Comparison of ENCODE assay signal across 11 cellular contexts in the genomic region with DNA sequence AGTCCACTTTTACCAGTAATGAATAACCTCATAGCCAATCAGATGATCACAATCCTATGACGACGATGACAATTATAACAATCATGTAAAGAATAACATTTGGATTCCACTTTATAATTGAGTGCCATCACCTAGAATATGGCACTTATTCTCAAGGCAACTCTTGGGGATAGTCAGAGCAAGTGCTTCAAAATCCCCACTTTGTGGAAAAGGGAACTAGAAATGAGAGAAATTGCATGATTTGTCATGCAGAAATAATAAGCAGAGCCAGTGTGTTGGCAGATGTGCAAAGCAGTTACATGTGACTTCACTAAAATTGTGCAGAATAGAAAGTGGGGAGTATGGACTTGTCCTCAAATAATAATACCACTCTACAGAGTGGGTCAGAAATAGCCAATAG. TPM values are rescaled to one million over a fixed set of nuclear protein-coding genes. Genes with fewer than 3 reads are reported as not detected.
DNase-seq lines count a peak whose midpoint lies in the region; ATAC-seq, FAIRE-seq and TF ChIP-seq lines count a peak whose summit lies in the region.
"Had no signal": no experiment of that assay in that cellular context is flagged by ENCODE, and none has a peak within 500 bp of the region (broad histone marks: within the 10 kb centered on the region; RNA-seq: fewer than 3 reads in every experiment).

No MANE protein-coding gene starts in this region.

- dilution Hi-C loops in mammary epithelial cell (cut with HindIII; ENCODE audit: low sequenced_read_pairs) = no loop called here

- DNase-seq in A549 (ENCODE audit: low read depth in 1 of 2, low spot score in 1 of 2) (no peak), mammary epithelial cell (no peak), kidney tubule cell (ENCODE audit: low spot score) (no peak), globus pallidus (ENCODE audit: low spot score) (no peak), pancreas (no peak)
- DNase-seq: activated T-cell treated with anti-CD3 and anti-CD28 coated beads, Interleukin-2, amount 50 U/mL, for 24 hours; glutamatergic neuron had no signal

- no peaks in the 10 kb centered on the region for H3K36me3 ChIP-seq in mammary epithelial cell (ENCODE audit: insufficient read depth, low read length)
- no peaks in the 10 kb centered on the region for H3K36me3 ChIP-seq in pancreas

- H3K27ac ChIP-seq in A549 (no peak overlapping the region; a peak in 1 of 6 replicates), mammary epithelial cell (ENCODE audit: insufficient read depth, low read depth, low read length) (no peak overlapping the region), pancreas (no peak overlapping the region)

- no peak for TF ChIP-seq POLR2A in A549 (IDR thresholded peaks at IDR 0.05; ENCODE audit: low read length)

- in situ Hi-C loops in mammary epithelial cell (cut with MboI; ENCODE audit: low sequenced_read_pairs in 2 of 2) = no loop called here

- H3K4me3 ChIP-seq in A549 (no peak overlapping the region), mammary epithelial cell (replicated peaks in 1 of 3; ENCODE audit: insufficient read depth in 1 of 3, low read depth in 2 of 3, low read length in 3 of 3) (no peak overlapping the region), pancreas (no peak overlapping the region)
- H3K4me3 ChIP-seq: skin epidermis had no signal

- H3K9me3 ChIP-seq in A549 (no peaks in the 10 kb centered on the region), mammary epithelial cell (replicated peaks; ENCODE audit: insufficient read depth, low read length) (no peaks in the 10 kb centered on the region), pancreas (no peaks in the 10 kb centered on the region)

- ATAC-seq in A549 (no peak), GM19025 (IDR thresholded peaks at IDR 0.05; ENCODE audit: low read depth, unreplicated experiment) (peak; percentile 62), HG02623 (IDR thresholded peaks at IDR 0.05; ENCODE audit: unreplicated experiment) (peak; percentile 71), HG03457 (IDR thresholded peaks at IDR 0.05; ENCODE audit: unreplicated experiment) (peak; percentile 73), pancreas (no peak)

- WGBS in A549 (ENCODE audit: missing lambda C conversion rate) = 59% methylated on average over 2 of the region's 2 CpGs
- 96% methylated on average over 2 of the region's 2 CpGs for WGBS in mammary epithelial cell (ENCODE audit: low coverage, missing lambda C conversion rate)
- 65 to 68% methylated on average over 2 of the region's 2 CpGs for WGBS in pancreas, 2 donors

- H3K79me2 ChIP-seq in mammary epithelial cell (ENCODE audit: insufficient read depth, low read length) = peaks cover 45% of the 10 kb centered on the region

- intact Hi-C loops in mammary epithelial cell (cut with micrococcal nuclease) = loop anchor here (10.0 kb wide), 1 partner anchor 195 kb away; no protein-coding TSS in a partner anchor
- intact Hi-C loops in pancreas (cut with DNase I) = loop anchor here in 1 of 3 donors (10.0 kb wide), 1 partner anchor 65 kb away; no protein-coding TSS in a partner anchor

- BruUV-seq in mammary epithelial cell (replicated peaks; lab: Mats Ljungman, UMichigan) = no TSS peak

- FAIRE-seq in A549 (lab: Jason Lieb, UNC) (no peak), pancreas (lab: Jason Lieb, UNC) (no peak)

- TF ChIP-seq CTCF in A549 (IDR thresholded peaks at IDR 0.05) = no peak
- TF ChIP-seq CTCF in mammary epithelial cell (conservative IDR thresholded peaks at IDR 0.05 in 1 of 2, IDR thresholded peaks at IDR 0.05 in 1 of 2; ENCODE audit: extremely low read depth in 1 of 2, insufficient read depth in 1 of 2, low read depth in 1 of 2, low read length in 2 of 2) = no peak
- TF ChIP-seq CTCF in pancreas (IDR thresholded peaks at IDR 0.05) = no peak

- no peak for TF ChIP-seq RAD21 in A549 (conservative IDR thresholded peaks at IDR 0.05 in 1 of 2, IDR thresholded peaks at IDR 0.05 in 1 of 2)

- no peaks in the 10 kb centered on the region for H4K20me1 ChIP-seq in mammary epithelial cell (ENCODE audit: insufficient read depth, low read length)

- no peak overlapping the region for H3K9ac ChIP-seq in mammary epithelial cell (ENCODE audit: insufficient read depth, low read length)

- POLR2A ChIA-PET in A549 (lab: Yijun Ruan, JAX) = no interaction called here

- no peaks in the 10 kb centered on the region for H3K27me3 ChIP-seq in mammary epithelial cell (ENCODE audit: insufficient read depth, low read length)
- H3K27me3 ChIP-seq in pancreas = no peaks in the 10 kb centered on the region

- H3K4me2 ChIP-seq in A549 (peak overlapping the region; percentile 35; the same call in 2 of the 3 replicates), mammary epithelial cell (ENCODE audit: insufficient read depth, low read depth, low read length) (no peak overlapping the region)

- TF ChIP-seq EP300 in A549 (IDR thresholded peaks at IDR 0.05) = no peak

- CTCF ChIA-PET in A549 (lab: Yijun Ruan, JAX) (interaction anchor here (1.1 kb wide), 1 partner anchor 8 kb away, joined by 4 read pairs; no protein-coding TSS in a partner anchor), mammary epithelial cell (lab: Charles Lee; ENCODE audit: low non-redundant PET) (interaction anchor here (0.9 kb wide), 1 partner anchor 41 kb away, joined by 4 read pairs; a partner anchor contains a TSS)

- no peak overlapping the region for H2AFZ ChIP-seq in mammary epithelial cell (ENCODE audit: low read depth, low read length)

- peaks cover 73% of the 10 kb centered on the region for H3K4me1 ChIP-seq in A549
- H3K4me1 ChIP-seq in mammary epithelial cell (ENCODE audit: insufficient read depth, low read length) = peaks cover 28% of the 10 kb centered on the region
- H3K4me1 ChIP-seq in pancreas = peaks cover 15 to 45% (median 30%) of the 10 kb centered on the region in 3 donors

TF ChIP-seq in A549, 52 proteins besides CTCF, POLR2A, EP300 and RAD21:
- TF ChIP-seq TP53 (CRISPR knock-in tag; IDR thresholded peaks at IDR 0.05) = no peak
- no peak for TF ChIP-seq BHLHE40 (IDR thresholded peaks at IDR 0.05; ENCODE audit: low read depth, low read length)
- no peak for TF ChIP-seq SREBF2 (IDR thresholded peaks at IDR 0.05)
- no peak for TF ChIP-seq CEBPB (IDR thresholded peaks at IDR 0.05)
- TF ChIP-seq HOXA7 (CRISPR knock-in tag; IDR thresholded peaks at IDR 0.05) = no peak
- no peak for TF ChIP-seq RCOR1 (IDR thresholded peaks at IDR 0.05; ENCODE audit: low read depth, low read length)

RNA-seq across cellular contexts. Expression of a gene that starts 41.3 kb away (rescaled TPM):
- polyA plus RNA-seq in A549 (2011; rRNA removed) (6.7 and 8.9 TPM in 2 replicates), A549 (2017; fragmentation: RNase III; extraction: RNeasy Plus Mini Kit Qiagen cat#74134 plus additional on column Dnase treatment) (1.7 to 2.2 TPM (median 2.1 TPM) in 3 replicates), mammary epithelial cell (1.4 TPM), pancreas (1 to 10 TPM in 1 of 2 donors, under 1 TPM in 1; 0.72 to 1.6 TPM)
- 0.67 and 0.93 TPM in 2 replicates for polyA plus RNA-seq in A549 (2012; cell fraction: cytosol; rRNA removed)
- 0.82 and 1.2 TPM in 2 replicates for polyA plus RNA-seq in A549 (2012; cell fraction: nucleus; rRNA removed)
- 15.4 and 18.7 TPM in 2 replicates for polyA minus RNA-seq in A549 (2011; rRNA and poly(A)+ RNA removed)
- total RNA-seq in mammary epithelial cell (1 to 10 TPM; 3.2 to 6.2 TPM), pancreas (10 to 100 TPM in 1 of 6 donors, 1 to 10 TPM in 5; 3.9 to 11.6 (median 5.2) TPM)
- polyA minus RNA-seq in mammary epithelial cell = 7.8 TPM

Comparison
In these comparisons a context has a peak if more than half of its experiments do, and no peak if none do; other contexts are left out.
1. ATAC-seq: peak in GM19025 (single experiment), HG02623 (single experiment) and HG03457 (single experiment); none in A549 (0 of 2) and pancreas (0 of 4).